7 cellular contexts compared by ENCODE assay signal in the genomic region with DNA sequence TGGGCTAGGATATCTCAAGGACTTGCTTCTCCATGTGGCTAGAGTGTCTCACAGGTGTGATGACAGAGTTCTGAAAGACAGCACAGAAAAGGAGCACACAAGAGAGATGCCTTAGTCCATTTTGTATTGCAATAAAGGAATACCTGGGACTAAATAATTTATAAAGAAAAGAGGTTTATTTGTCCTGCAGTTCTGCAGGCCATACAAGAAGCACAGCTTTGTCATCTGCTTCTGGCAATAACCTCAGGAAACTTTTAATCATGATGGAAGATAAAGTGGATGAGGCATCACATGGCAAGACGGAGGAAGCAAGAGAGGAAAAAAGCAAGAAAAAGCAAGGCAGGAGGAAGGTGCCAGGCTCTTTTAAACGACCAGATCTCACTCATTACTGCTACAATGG.
"Had no signal": no experiment of that assay in that cellular context is flagged by ENCODE, and none has a peak within 500 bp of the region (broad histone marks: within the 10 kb centered on the region; RNA-seq: fewer than 3 reads in every experiment).

No MANE protein-coding gene starts in this region.

- ATAC-seq: GM12878 had no signal

- H3K4me3 ChIP-seq: GM12878 had no signal

- FAIRE-seq: G401.6, GM12878, GM12891, GM12892, GM18507, GM19239 had no signal

- DNase-seq: GDM1 had no signal
